Comparison of ENCODE assay signal across 14 cellular contexts in the genomic region with DNA sequence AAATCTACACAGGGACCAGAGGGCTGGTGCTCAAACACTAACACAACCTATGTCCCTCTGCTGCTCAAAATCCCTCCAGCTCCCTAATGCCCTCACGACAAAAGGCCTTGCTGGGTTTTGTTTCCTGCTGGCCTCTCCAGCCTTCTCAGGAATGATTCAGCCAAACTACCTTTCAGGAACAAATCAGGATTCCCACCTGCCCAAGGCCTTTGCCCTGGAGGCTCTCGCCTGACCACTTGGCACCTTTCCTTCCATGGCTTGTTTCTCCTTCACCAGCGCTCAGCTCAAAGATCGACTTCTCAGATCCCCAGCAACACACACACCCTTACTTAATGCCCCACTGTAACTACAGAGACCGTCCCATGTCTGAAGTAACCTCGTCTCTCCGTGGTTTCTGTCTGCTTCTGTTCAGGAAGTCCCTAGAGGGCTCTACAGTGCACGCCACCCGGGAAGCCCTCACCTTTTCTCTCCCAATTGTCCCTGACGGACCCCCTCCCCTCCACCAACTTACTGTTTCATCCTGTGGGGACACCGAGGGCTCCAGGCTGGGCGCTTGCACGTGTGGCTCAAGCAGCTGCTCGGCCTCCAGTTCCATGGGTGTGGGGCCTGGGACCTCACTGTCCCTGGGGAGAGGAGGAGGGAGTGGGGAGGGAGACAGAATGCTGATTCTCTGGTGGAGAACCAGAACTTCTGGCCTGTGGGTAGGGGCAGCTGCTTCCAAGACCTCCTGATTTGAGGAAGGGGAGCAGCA. TPM values are rescaled to one million over a fixed set of nuclear protein-coding genes. Genes with fewer than 3 reads are reported as not detected.
DNase-seq lines count a peak whose midpoint lies in the region; ATAC-seq and TF ChIP-seq lines count a peak whose summit lies in the region.
"Had no signal": no experiment of that assay in that cellular context is flagged by ENCODE, and none has a peak within 500 bp of the region (broad histone marks: within the 10 kb centered on the region; RNA-seq: fewer than 3 reads in every experiment).

No MANE protein-coding gene starts in this region.

- H3K9ac ChIP-seq in duodenal mucosa (ENCODE audit: low read depth in 1 of 2, low read length in 2 of 2), result peak overlapping the region; percentile 83 to 96

- TF ChIP-seq CTCF in ovary (IDR thresholded peaks at IDR 0.05), result no peak

- TF ChIP-seq EP300 in ovary (IDR thresholded peaks at IDR 0.05), result no peak

- DNase-seq in DMS53 (lab: John Stamatoyannopoulos, UW) (peak; percentile 78), MV-4-11 (lab: John Stamatoyannopoulos, UW) (peak; percentile 26), ovary (peak in 4 of 5 donors; percentile 32 to 45 (median 42)), COLO829 (ENCODE audit: low spot score) (no peak)
- no peak for DNase-seq in stimulated activated CD4-positive, alpha-beta T cell treated with anti-CD3 and anti-CD28 coated beads, Interleukin-12 subunit alpha, Interleukin-12 subunit beta, amount 100 ng/mL, for 4 hours
- DNase-seq: activated CD4-positive, CD25-positive, alpha-beta regulatory T cell treated with anti-CD3 and anti-CD28 coated beads, Interleukin-2, amount 50 U/mL, for 72 hours; naive thymus-derived CD8-positive, alpha-beta T cell; T-cell; testis had no signal

- TF ChIP-seq POLR2A in ovary (IDR thresholded peaks at IDR 0.05), result no peak

- H3K27me3 ChIP-seq in duodenal mucosa (ENCODE audit: control insufficient read depth in 1 of 2, insufficient read depth in 2 of 2, low read length in 2 of 2), result no peaks in the 10 kb centered on the region
- H3K27me3 ChIP-seq in ovary, result no peaks in the 10 kb centered on the region
- H3K27me3 ChIP-seq: testis had no signal

- H3K27ac ChIP-seq in duodenal mucosa (ENCODE audit: low read depth, low read length) (peak overlapping the region; percentile 80), ovary (peak overlapping the region in 1 of 2 donors; percentile 94)

- H3K4me3 ChIP-seq in duodenal mucosa (ENCODE audit: low read depth in 1 of 2, low read length in 2 of 2) (peak overlapping the region; percentile 73 to 74), ovary (no peak overlapping the region)
- H3K4me3 ChIP-seq: smooth muscle cell, testis had no signal

- peaks cover 19 to 29% of the 10 kb centered on the region in 2 donors for H3K4me1 ChIP-seq in duodenal mucosa (ENCODE audit: control insufficient read depth in 1 of 2, insufficient read depth in 2 of 2, low read length in 2 of 2)
- H3K4me1 ChIP-seq in ovary (ENCODE audit: insufficient read depth), result no peaks in the 10 kb centered on the region

- 77 to 81% (median 80%) methylated on average over 14 of the region's 14 CpGs for WGBS in ovary, 3 donors

- ATAC-seq in GM21717 (IDR thresholded peaks at IDR 0.05; ENCODE audit: unreplicated experiment) (no peak), HG03095 (IDR thresholded peaks at IDR 0.05; ENCODE audit: unreplicated experiment) (no peak)
- ATAC-seq: naive thymus-derived CD8-positive, alpha-beta T cell; T-cell had no signal

- H3K9me3 ChIP-seq in duodenal mucosa (ENCODE audit: control insufficient read depth in 1 of 2, low read length in 2 of 2) (no peaks in the 10 kb centered on the region), ovary (no peaks in the 10 kb centered on the region)
- H3K9me3 ChIP-seq: testis had no signal

- H3K36me3 ChIP-seq in duodenal mucosa (ENCODE audit: control insufficient read depth in 1 of 2, insufficient read depth in 2 of 2, low read length in 2 of 2), result peaks cover 5 to 8% of the 10 kb centered on the region in 2 donors
- H3K36me3 ChIP-seq in ovary, result no peaks in the 10 kb centered on the region

- intact Hi-C loops in ovary (cut with DNase I), result no loop called here

RNA-seq across cellular contexts. Expression of gene SIX5, which starts 3.3 kb away (rescaled TPM):
- 10 to 100 TPM; 21.0 to 64.4 (median 44.4) TPM for total RNA-seq in ovary
- polyA plus RNA-seq in ovary, result 10 to 100 TPM in 1 of 2 donors, 1 to 10 TPM in 1; 5.4 to 43.5 TPM

RNA-seq across cellular contexts. Expression of gene DMPK, which starts 10.0 kb away (rescaled TPM):
- 100 to 1,000 TPM in 2 of 7 donors, 10 to 100 TPM in 5; 21.0 to 105 (median 62.5) TPM for total RNA-seq in ovary
- polyA plus RNA-seq in ovary, result 10 to 100 TPM; 24.3 to 56.7 TPM

RNA-seq across cellular contexts. Expression of gene DMWD, which starts 20.3 kb away (rescaled TPM):
- total RNA-seq in ovary, result 10 to 100 TPM; 28.4 to 85.4 (median 61.1) TPM
- polyA plus RNA-seq in ovary, result 10 to 100 TPM; 11.4 to 33.9 TPM

RNA-seq across cellular contexts. Expression of gene MEIOSIN, which starts 39.1 kb away (rescaled TPM):
- not detected for total RNA-seq in ovary
- polyA plus RNA-seq in ovary, result not detected
- total RNA-seq: fibroblast of villous mesenchyme; naive thymus-derived CD8-positive, alpha-beta T cell; smooth muscle cell; T-cell had no signal
- polyA plus RNA-seq: naive thymus-derived CD8-positive, alpha-beta T cell; smooth muscle cell had no signal

RNA-seq across cellular contexts. Expression of gene FBXO46, which starts 41.6 kb away (rescaled TPM):
- total RNA-seq in ovary, result 10 to 100 TPM; 13.4 to 32.5 (median 22.4) TPM
- polyA plus RNA-seq in ovary, result 10 to 100 TPM in 1 of 2 donors, 1 to 10 TPM in 1; 6.7 to 13.9 TPM

Comparison
In these comparisons a context has a peak if more than half of its experiments do, and no peak if none do; other contexts are left out.
1. DNase-seq: peak in DMS53 (single experiment), MV-4-11 (single experiment) and ovary (4 of 5); none in COLO829 (single experiment) and stimulated activated CD4-positive, alpha-beta T cell treated with anti-CD3 and anti-CD28 coated beads, Interleukin-12 subunit alpha, Interleukin-12 subunit beta, amount 100 ng/mL, for 4 hours (single experiment).